ENCODE assay signal across 13 cellular contexts in the genomic region with DNA sequence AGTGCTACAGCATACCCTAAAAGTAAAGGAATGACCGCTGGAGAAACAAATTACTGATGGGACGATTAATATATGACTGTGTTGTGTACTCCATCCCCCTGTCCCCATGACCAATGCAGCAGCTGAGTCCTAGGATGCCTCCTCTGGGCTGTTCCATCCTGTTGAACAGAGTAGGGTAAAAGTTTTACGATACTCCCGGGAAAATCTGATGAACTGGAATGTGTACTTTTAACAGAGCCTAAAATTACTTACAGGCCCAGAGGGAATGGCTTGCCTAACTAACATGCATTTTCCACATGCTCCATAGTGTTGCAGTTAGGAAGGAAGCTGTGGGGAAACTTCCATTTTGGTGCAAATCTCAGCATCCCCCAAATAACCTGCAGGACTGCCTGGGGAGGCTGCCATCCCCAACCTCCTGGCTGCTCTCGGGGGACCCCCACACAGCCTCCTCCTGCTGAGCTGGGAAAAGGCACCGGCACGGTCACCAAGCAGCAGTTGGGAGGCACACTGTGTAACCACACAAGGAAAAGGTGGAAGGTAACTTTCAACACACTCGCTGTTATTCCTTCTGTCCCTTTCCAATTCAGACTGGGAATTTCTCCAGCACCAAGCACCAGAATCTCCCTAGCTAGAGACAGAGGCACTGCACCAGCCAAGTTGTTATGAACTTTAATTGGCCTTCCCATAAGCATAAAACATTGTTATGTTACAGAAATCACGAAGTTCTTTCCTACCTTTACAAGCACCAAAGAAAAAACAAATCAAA.
A peak's percentile ranks its signal among the peaks of the same experiment; 100 is the strongest.
DNase-seq lines count a peak whose midpoint lies in the region; ATAC-seq and TF ChIP-seq lines count a peak whose summit lies in the region.
"Had no signal": no experiment of that assay in that cellular context is flagged by ENCODE, and none has a peak within 500 bp of the region (broad histone marks: within the 10 kb centered on the region; RNA-seq: fewer than 3 reads in every experiment).

No MANE protein-coding gene starts in this region.

- peak overlapping the region; percentile 95 for H3K27ac Mint-ChIP-seq in type B pancreatic cell
- no peak overlapping the region for H3K27ac Mint-ChIP-seq in activated naive CD4-positive, alpha-beta T cell treated with anti-CD3 and anti-CD28 coated beads for 36 hours
- H3K27ac Mint-ChIP-seq: stimulated activated effector memory CD8-positive, alpha-beta T cell treated with anti-CD3 and anti-CD28 coated beads, Interleukin-12 subunit alpha, Interleukin-12 subunit beta, amount 100 ng/mL, for 72 hours had no signal

- H3K27me3 Mint-ChIP-seq in type B pancreatic cell: no peaks in the 10 kb centered on the region
- H3K27me3 Mint-ChIP-seq in activated naive CD4-positive, alpha-beta T cell treated with anti-CD3 and anti-CD28 coated beads for 36 hours (ENCODE audit: low read depth): no peaks in the 10 kb centered on the region

- peak overlapping the region; percentile 75 for H3K4me3 Mint-ChIP-seq in type B pancreatic cell
- no peak overlapping the region for H3K4me3 Mint-ChIP-seq in activated naive CD4-positive, alpha-beta T cell treated with anti-CD3 and anti-CD28 coated beads for 36 hours
- H3K4me3 Mint-ChIP-seq: stimulated activated effector memory CD8-positive, alpha-beta T cell treated with anti-CD3 and anti-CD28 coated beads, Interleukin-12 subunit alpha, Interleukin-12 subunit beta, amount 100 ng/mL, for 72 hours had no signal

- intact Hi-C loops in activated naive CD4-positive, alpha-beta T cell treated with anti-CD3 and anti-CD28 coated beads for 36 hours (cut with micrococcal nuclease): no loop called here

- no peaks in the 10 kb centered on the region for H3K9me3 Mint-ChIP-seq in type B pancreatic cell
- H3K9me3 Mint-ChIP-seq in activated naive CD4-positive, alpha-beta T cell treated with anti-CD3 and anti-CD28 coated beads for 36 hours: no peaks in the 10 kb centered on the region
- H3K9me3 Mint-ChIP-seq: stimulated activated effector memory CD8-positive, alpha-beta T cell treated with anti-CD3 and anti-CD28 coated beads, Interleukin-12 subunit alpha, Interleukin-12 subunit beta, amount 100 ng/mL, for 72 hours had no signal

- peaks cover 29% of the 10 kb centered on the region for H3K36me3 Mint-ChIP-seq in type B pancreatic cell
- no peaks in the 10 kb centered on the region for H3K36me3 Mint-ChIP-seq in activated naive CD4-positive, alpha-beta T cell treated with anti-CD3 and anti-CD28 coated beads for 36 hours (ENCODE audit: low read depth)
- H3K36me3 Mint-ChIP-seq: stimulated activated effector memory CD8-positive, alpha-beta T cell treated with anti-CD3 and anti-CD28 coated beads, Interleukin-12 subunit alpha, Interleukin-12 subunit beta, amount 100 ng/mL, for 72 hours had no signal

- ATAC-seq in activated CD4-positive, CD25-positive, alpha-beta regulatory T cell treated with anti-CD3 and anti-CD28 coated beads, Interleukin-2, amount 50 U/mL, for 24 hours: no peak
- ATAC-seq in HG03175 (IDR thresholded peaks at IDR 0.05; ENCODE audit: unreplicated experiment): no peak
- ATAC-seq in foreskin keratinocyte: no peak
- ATAC-seq: stimulated activated effector memory CD8-positive, alpha-beta T cell treated with anti-CD3 and anti-CD28 coated beads, Interleukin-12 subunit alpha, Interleukin-12 subunit beta, amount 100 ng/mL, for 72 hours had no signal

- DNase-seq in SK-N-MC (ENCODE audit: low read depth, low spot score) (peak; percentile 65), fibroblast of peridontal ligament (ENCODE audit: extremely low read depth) (peak; percentile 79), type B pancreatic cell (ENCODE audit: extremely low spot score, unreplicated experiment) (no peak), foreskin keratinocyte (no peak)
- no peak for DNase-seq in activated naive CD4-positive, alpha-beta T cell treated with anti-CD3 and anti-CD28 coated beads for 36 hours
- DNase-seq: effector CD8-positive, alpha-beta T cell; HCEC 1CT; NCI-H1092 treated with DMSO at 0.1 percent for 48 hours; stimulated activated CD4-positive, alpha-beta T cell treated with anti-CD3 and anti-CD28 coated beads, Interleukin-12 subunit alpha, Interleukin-12 subunit beta, amount 100 ng/mL, for 4 hours had no signal

- peak overlapping the region; percentile 23 for H3K9ac ChIP-seq in SK-N-MC (ENCODE audit: insufficient read length)

- H3K36me3 ChIP-seq in SK-N-MC (ENCODE audit: insufficient read depth, low read length): no peaks in the 10 kb centered on the region
- peaks cover 29 to 42% of the 10 kb centered on the region in 2 donors for H3K36me3 ChIP-seq in muscle layer of duodenum (ENCODE audit: control insufficient read depth in 1 of 2, insufficient read depth in 2 of 2, low read length in 2 of 2)

- H3K27ac ChIP-seq in SK-N-MC: peak overlapping the region; percentile 44; the same call in 1 of the 2 replicates
- H3K27ac ChIP-seq in muscle layer of duodenum (ENCODE audit: low read length): peak overlapping the region; percentile 83
- H3K27ac ChIP-seq in foreskin keratinocyte: no peak overlapping the region

- no peaks in the 10 kb centered on the region for H3K27me3 ChIP-seq in muscle layer of duodenum (ENCODE audit: low read depth, low read length)
- H3K27me3 ChIP-seq in foreskin keratinocyte: no peaks in the 10 kb centered on the region

- H3K9me3 ChIP-seq in SK-N-MC (ENCODE audit: low read depth, low read length) (no peaks in the 10 kb centered on the region), muscle layer of duodenum (ENCODE audit: control insufficient read depth in 1 of 2, low read length in 2 of 2) (no peaks in the 10 kb centered on the region)

- no peak for TF ChIP-seq CTCF in type B pancreatic cell (conservative IDR thresholded peaks at IDR 0.05)
- no peak for TF ChIP-seq CTCF in foreskin keratinocyte (conservative IDR thresholded peaks at IDR 0.05)

- H3K4me1 ChIP-seq in muscle layer of duodenum (ENCODE audit: control insufficient read depth in 1 of 2, insufficient read depth in 2 of 2, low read length in 2 of 2) (peaks cover 0 to 7% of the 10 kb centered on the region in 2 donors), foreskin keratinocyte (peaks cover 14% of the 10 kb centered on the region)

- H3K4me3 ChIP-seq in SK-N-MC: 0 out of 2 replicates have a peak overlapping the region, but pooled peaks have one; percentile 16
- peak overlapping the region in 1 of 2 donors; percentile 35 for H3K4me3 ChIP-seq in muscle layer of duodenum (ENCODE audit: low read depth in 1 of 2, low read length in 2 of 2)

- H3K4me1 Mint-ChIP-seq in type B pancreatic cell (ENCODE audit: unreplicated experiment): peaks cover 58% of the 10 kb centered on the region
- no peaks in the 10 kb centered on the region for H3K4me1 Mint-ChIP-seq in activated naive CD4-positive, alpha-beta T cell treated with anti-CD3 and anti-CD28 coated beads for 36 hours (ENCODE audit: low read depth)

- CTCF ChIA-PET in activated naive CD4-positive, alpha-beta T cell treated with anti-CD3 and anti-CD28 coated beads for 36 hours (lab: Charles Lee): interaction anchor here (0.5 kb wide), 1 partner anchor 34 kb away, joined by 3 read pairs; no protein-coding TSS in a partner anchor

Comparison
In these comparisons a context has a peak if more than half of its experiments do, and no peak if none do; other contexts are left out.
1. DNase-seq: peak in SK-N-MC (single experiment) and fibroblast of peridontal ligament (single experiment); none in type B pancreatic cell (single experiment), activated naive CD4-positive, alpha-beta T cell treated with anti-CD3 and anti-CD28 coated beads for 36 hours (single experiment) and foreskin keratinocyte (0 of 2).